In genomic region chr3:124886168-124887051, GRCh38 we compare ENCODE assay signal across 8 cellular contexts. TPM values are rescaled to one million over a fixed set of nuclear protein-coding genes. Genes with fewer than 3 reads are reported as not detected.
DNase-seq lines count a peak whose midpoint lies in the region; ATAC-seq and TF ChIP-seq lines count a peak whose summit lies in the region.

No MANE protein-coding gene starts in this region.

- DNase-seq in HPDE6-E6E7 (ENCODE audit: extremely low spot score) (peak; percentile 31), endothelial cell (ENCODE audit: low spot score) (peak; percentile 59), NCI-H2107 (lab: John Stamatoyannopoulos, UW) (no peak)
- DNase-seq in activated CD4-positive, alpha-beta T cell treated with anti-CD3 and anti-CD28 coated beads, Interleukin-2, amount 50 U/mL, for 4 hours, result peak; percentile 24 to 26
- DNase-seq in stimulated activated naive CD8-positive, alpha-beta T cell treated with anti-CD3 and anti-CD28 coated beads, Interleukin-15, amount 100 ng/mL, for 72 hours, result peak; percentile 40 to 43

- H3K27me3 Mint-ChIP-seq in endothelial cell (ENCODE audit: unreplicated experiment), result peaks cover 8% of the 10 kb centered on the region
- peaks cover 88% of the 10 kb centered on the region for H3K27me3 Mint-ChIP-seq in stimulated activated naive CD8-positive, alpha-beta T cell treated with anti-CD3 and anti-CD28 coated beads, Interleukin-15, amount 100 ng/mL, for 72 hours

- peaks cover 33% of the 10 kb centered on the region for H3K4me1 Mint-ChIP-seq in endothelial cell (ENCODE audit: unreplicated experiment)
- peaks cover 13% of the 10 kb centered on the region for H3K4me1 Mint-ChIP-seq in stimulated activated naive CD8-positive, alpha-beta T cell treated with anti-CD3 and anti-CD28 coated beads, Interleukin-15, amount 100 ng/mL, for 72 hours

- ATAC-seq in GM19372 (IDR thresholded peaks at IDR 0.05; ENCODE audit: low read depth, unreplicated experiment), result peak; percentile 54
- peak; percentile 80 for ATAC-seq in stimulated activated naive CD8-positive, alpha-beta T cell treated with anti-CD3 and anti-CD28 coated beads, Interleukin-15, amount 100 ng/mL, for 72 hours

- H3K9me3 ChIP-seq in mononuclear cell (ENCODE audit: low read depth, low read length), result no peaks in the 10 kb centered on the region

- H3K27me3 ChIP-seq in mononuclear cell (ENCODE audit: insufficient read depth, low read length), result peaks cover 45% of the 10 kb centered on the region

- no peak for TF ChIP-seq CTCF in C4-2B (conservative IDR thresholded peaks at IDR 0.05)
- no peak for TF ChIP-seq CTCF in endothelial cell (IDR thresholded peaks at IDR 0.05; ENCODE audit: unreplicated experiment)

- peak overlapping the region; percentile 1 for H3K27ac Mint-ChIP-seq in endothelial cell (ENCODE audit: unreplicated experiment)
- H3K27ac Mint-ChIP-seq in stimulated activated naive CD8-positive, alpha-beta T cell treated with anti-CD3 and anti-CD28 coated beads, Interleukin-15, amount 100 ng/mL, for 72 hours, result no peak overlapping the region

- peaks cover 9% of the 10 kb centered on the region for H3K4me1 ChIP-seq in mononuclear cell (ENCODE audit: insufficient read depth, low read length)

- peak overlapping the region; percentile 16 for H3K4me3 ChIP-seq in mononuclear cell (ENCODE audit: low read length)

- H3K9me3 Mint-ChIP-seq in endothelial cell (ENCODE audit: unreplicated experiment), result no peaks in the 10 kb centered on the region
- H3K9me3 Mint-ChIP-seq in stimulated activated naive CD8-positive, alpha-beta T cell treated with anti-CD3 and anti-CD28 coated beads, Interleukin-15, amount 100 ng/mL, for 72 hours, result no peaks in the 10 kb centered on the region

- no peaks in the 10 kb centered on the region for H3K36me3 Mint-ChIP-seq in endothelial cell (ENCODE audit: low read depth, unreplicated experiment)

- peak overlapping the region; percentile 78 for H3K27ac ChIP-seq in C4-2B

- H3K4me3 Mint-ChIP-seq in endothelial cell (ENCODE audit: unreplicated experiment), result peak overlapping the region; percentile 87
- H3K4me3 Mint-ChIP-seq in stimulated activated naive CD8-positive, alpha-beta T cell treated with anti-CD3 and anti-CD28 coated beads, Interleukin-15, amount 100 ng/mL, for 72 hours, result peak overlapping the region; percentile 26 to 59

RNA-seq across cellular contexts. Expression of gene ITGB5, which starts 0.8 kb away (rescaled TPM):
- 55.2 TPM for total RNA-seq in endothelial cell (ENCODE audit: unreplicated experiment)
- 10.4 TPM for total RNA-seq in mononuclear cell

RNA-seq across cellular contexts. Expression of gene MUC13, which starts 48.1 kb away (rescaled TPM):
- total RNA-seq in endothelial cell (ENCODE audit: unreplicated experiment) (not detected), mononuclear cell (under 0.01 TPM)
